18 cellular contexts compared by ENCODE assay signal in the genomic region with DNA sequence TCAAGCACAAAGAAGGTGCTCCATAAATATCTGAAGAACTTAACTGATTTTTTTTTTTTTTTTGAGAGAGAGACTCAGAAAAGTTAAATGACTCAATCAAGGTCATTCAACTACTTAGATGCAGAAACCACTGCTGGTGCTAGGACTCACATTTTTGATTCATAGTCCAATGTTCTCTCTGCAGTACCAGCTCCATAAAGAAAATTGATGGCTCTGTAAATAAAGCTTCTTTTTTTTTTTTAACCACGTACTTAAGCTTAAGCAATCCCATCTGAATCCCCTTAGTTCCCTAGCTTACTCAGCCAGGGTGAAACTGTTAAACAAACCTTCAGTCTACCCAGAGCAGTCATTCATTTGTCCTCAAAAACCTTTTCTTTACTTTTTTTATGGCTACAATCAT.
DNase-seq lines count a peak whose midpoint lies in the region; ATAC-seq and TF ChIP-seq lines count a peak whose summit lies in the region.
"Had no signal": no experiment of that assay in that cellular context is flagged by ENCODE, and none has a peak within 500 bp of the region (broad histone marks: within the 10 kb centered on the region; RNA-seq: fewer than 3 reads in every experiment).

No MANE protein-coding gene starts in this region.

- CTCF ChIA-PET in PC-9 (lab: Charles Lee): no interaction called here

- no peak for ATAC-seq in GM19035 (IDR thresholded peaks at IDR 0.05; ENCODE audit: unreplicated experiment)
- ATAC-seq in HG02870 (IDR thresholded peaks at IDR 0.05; ENCODE audit: unreplicated experiment): no peak
- ATAC-seq: effector memory CD8-positive, alpha-beta T cell; mucosa of descending colon had no signal

- no peak overlapping the region for H2AFZ ChIP-seq in PC-9

- peak overlapping the region; percentile 28 for H3K27ac ChIP-seq in PC-9
- H3K27ac ChIP-seq: pancreas, spleen had no signal

- H3K27me3 ChIP-seq in PC-9 (ENCODE audit: insufficient read depth, low read depth) (no peaks in the 10 kb centered on the region), BE2C (no peaks in the 10 kb centered on the region)
- H3K27me3 ChIP-seq: pancreas, spleen had no signal

- no peaks in the 10 kb centered on the region for H3K9me3 ChIP-seq in PC-9 (ENCODE audit: insufficient read depth, low read depth)
- H3K9me3 ChIP-seq in BE2C: no peaks in the 10 kb centered on the region
- H3K9me3 ChIP-seq: mucosa of descending colon, pancreas, spleen had no signal

- no peaks in the 10 kb centered on the region; the same call in 1 of the 2 replicates for H3K9me2 ChIP-seq in PC-9 (ENCODE audit: insufficient read depth)

- H3K36me3 ChIP-seq in PC-9 (ENCODE audit: low read depth) (no peaks in the 10 kb centered on the region), BE2C (no peaks in the 10 kb centered on the region)
- H3K36me3 ChIP-seq: pancreas, spleen had no signal

- H3K79me2 ChIP-seq in PC-9 (ENCODE audit: low read depth): no peaks in the 10 kb centered on the region

- BruUV-seq in PC-9 (replicated peaks; lab: Mats Ljungman, UMichigan): no TSS peak

- peak; percentile 55 for DNase-seq in ELR (ENCODE audit: low read depth)
- peak in 1 of 2 experiments; percentile 38 for DNase-seq in PC-9
- DNase-seq in fibroblast of gingiva (ENCODE audit: low read depth): peak; percentile 9
- DNase-seq in renal cortical epithelial cell (ENCODE audit: low read depth): peak; percentile 89
- no peak for DNase-seq in activated CD4-positive, alpha-beta T cell treated with anti-CD3 and anti-CD28 coated beads, Interleukin-2, amount 50 U/mL, for 48 hours
- no peak for DNase-seq in BE2C
- DNase-seq: activated B cell treated with CpG ODN at 0.5 μM for 24 hours; activated gamma-delta T cell treated with Interleukin-2 at 50 U/mL for 16 hours; effector memory CD8-positive, alpha-beta T cell; glutamatergic neuron; islet precursor cell; mucosa of descending colon; NCI-H2081; NCI-H774; pancreas; spleen had no signal

- H3K4me2 ChIP-seq in PC-9: peak overlapping the region; percentile 37

- peaks cover 11% of the 10 kb centered on the region; the same call in 1 of the 2 replicates for H3F3A ChIP-seq in PC-9 (ENCODE audit: insufficient read depth, low read depth)

- TF ChIP-seq CTCF in PC-9 (conservative IDR thresholded peaks at IDR 0.05): no peak
- TF ChIP-seq CTCF in BE2C (IDR thresholded peaks at IDR 0.05; ENCODE audit: low read depth, low read length): no peak

- no peak overlapping the region for H3K4me3 ChIP-seq in PC-9
- H3K4me3 ChIP-seq in BE2C (ENCODE audit: low read depth, low read length): no peak overlapping the region
- H3K4me3 ChIP-seq: mucosa of descending colon, pancreas, spleen had no signal

- intact Hi-C loops in PC-9 (cut with micrococcal nuclease; ENCODE audit: unreplicated experiment): no loop called here

- peaks cover 22% of the 10 kb centered on the region for H3K4me1 ChIP-seq in PC-9 (replicated peaks; ENCODE audit: insufficient read depth)
- no peaks in the 10 kb centered on the region for H3K4me1 ChIP-seq in BE2C
- H3K4me1 ChIP-seq: pancreas, spleen had no signal

- H4K20me1 ChIP-seq in PC-9 (ENCODE audit: insufficient read depth): no peaks in the 10 kb centered on the region

- POLR2A ChIA-PET in PC-9 (lab: Charles Lee; ENCODE audit: unreplicated experiment): no interaction called here

Comparison
In these comparisons a context has a peak if more than half of its experiments do, and no peak if none do; other contexts are left out.
1. DNase-seq: peak in ELR (single experiment), fibroblast of gingiva (single experiment) and renal cortical epithelial cell (single experiment); none in activated CD4-positive, alpha-beta T cell treated with anti-CD3 and anti-CD28 coated beads, Interleukin-2, amount 50 U/mL, for 48 hours (0 of 2) and BE2C (single experiment).